In genomic region chr11:1111545-1112212, GRCh38 we compare ENCODE assay signal across 16 cellular contexts. TPM values are rescaled to one million over a fixed set of nuclear protein-coding genes. Genes with fewer than 3 reads are reported as not detected.
"Had no signal": no experiment of that assay in that cellular context is flagged by ENCODE, and none has a peak within 500 bp of the region (broad histone marks: within the 10 kb centered on the region; RNA-seq: fewer than 3 reads in every experiment).

No MANE protein-coding gene starts in this region.

- ATAC-seq: sciatic nerve; SK-N-SH treated with all-trans-retinoic acid at 6 μM for 48 hours; stimulated activated naive B cell treated with anti-CD40 and anti-IgM and Interleukin-4, amounts not matched to agents 10 μg/mL and 1 μg/mL and 100 μg/mL, for 72 hours had no signal

- H3K27me3 ChIP-seq: neutrophil, vagina had no signal

- H3K27ac ChIP-seq: neutrophil, tibial nerve, vagina, WERI-Rb-1 had no signal

- H3K4me1 ChIP-seq: tibial nerve, vagina had no signal

- FAIRE-seq: endometrium, keratinocyte had no signal

- DNase-seq: activated CD4-positive, alpha-beta T cell treated with anti-CD3 and anti-CD28 coated beads, Interleukin-2, amount 50 U/mL, for 48 hours; naive B cell; stimulated activated CD4-positive, alpha-beta T cell treated with anti-CD3 and anti-CD28 coated beads, Interleukin-2, amount 100 ng/mL, for 48 hours; stimulated activated naive B cell treated with anti-CD40 and anti-IgM and Interleukin-4, amounts not matched to agents 10 μg/mL and 1 μg/mL and 100 μg/mL, for 72 hours; WERI-Rb-1 had no signal

- H3K36me3 ChIP-seq: neutrophil, tibial nerve, vagina, WERI-Rb-1 had no signal

- H3K4me3 ChIP-seq: lung, tibial nerve, vagina had no signal

- H3K9me3 ChIP-seq: neutrophil, tibial nerve, vagina had no signal

RNA-seq across cellular contexts. Expression of gene MUC2, which starts 37.0 kb away (rescaled TPM):
- total RNA-seq: activated T-helper 2 cell treated with anti-CD3 and anti-CD28 coated beads, Interferon-gamma antibody, Interleukin-2, Interleukin-4, amounts not matched to agents 10 μg/mL and 5 μg/mL and 100 μg/mL, durations not matched to agents 14 hours and 24 hours and 36 hours; progenitor cell of endocrine pancreas; sciatic nerve; tibial nerve; vagina had no signal
- polyA plus RNA-seq: keratinocyte had no signal

RNA-seq across cellular contexts. Expression of gene MUC5AC, which starts 46.1 kb away (rescaled TPM):
- total RNA-seq: activated T-helper 2 cell treated with anti-CD3 and anti-CD28 coated beads, Interferon-gamma antibody, Interleukin-2, Interleukin-4, amounts not matched to agents 10 μg/mL and 5 μg/mL and 100 μg/mL, durations not matched to agents 14 hours and 24 hours and 36 hours; progenitor cell of endocrine pancreas; subcutaneous adipose tissue; tibial nerve; vagina had no signal
- polyA plus RNA-seq: keratinocyte had no signal
